Comparison of ENCODE assay signal across 1 cellular context in genomic region chr12:55847603-55848329, GRCh38.
A peak's percentile ranks its signal among the peaks of the same experiment; 100 is the strongest.
TF ChIP-seq lines count a peak whose summit lies in the region.

No MANE protein-coding gene starts in this region.

TF ChIP-seq in K562, 482 proteins besides CTCF, POLR2A, EP300 and RAD21 (continued from another document and continues in another):
- no peak for TF ChIP-seq ARID4B (CRISPR knock-in tag; IDR thresholded peaks at IDR 0.05)
- TF ChIP-seq EP400 (IDR thresholded peaks at IDR 0.05) = peak; percentile 13; the same call in 1 of the 2 replicates
- TF ChIP-seq SLC30A9 (CRISPR knock-in tag; IDR thresholded peaks at IDR 0.05) = no peak
- no peak for TF ChIP-seq CEBPG (CRISPR knock-in tag; IDR thresholded peaks at IDR 0.05)
- no peak for TF ChIP-seq CEBPG (tag; conservative IDR thresholded peaks at IDR 0.05 in 1 of 2, IDR thresholded peaks at IDR 0.05 in 1 of 2)
- TF ChIP-seq ZNF79 (CRISPR knock-in tag; IDR thresholded peaks at IDR 0.05; ENCODE audit: low read depth) = no peak
- TF ChIP-seq ZBTB33 (CRISPR knock-in tag; IDR thresholded peaks at IDR 0.05) = no peak
- no peak for TF ChIP-seq HNRNPL (IDR thresholded peaks at IDR 0.05; ENCODE audit: low read depth, low read length)
- no peak for TF ChIP-seq HDAC3 (IDR thresholded peaks at IDR 0.05; ENCODE audit: borderline replicate concordance, partially characterized antibody)
- TF ChIP-seq, protein P1, sequence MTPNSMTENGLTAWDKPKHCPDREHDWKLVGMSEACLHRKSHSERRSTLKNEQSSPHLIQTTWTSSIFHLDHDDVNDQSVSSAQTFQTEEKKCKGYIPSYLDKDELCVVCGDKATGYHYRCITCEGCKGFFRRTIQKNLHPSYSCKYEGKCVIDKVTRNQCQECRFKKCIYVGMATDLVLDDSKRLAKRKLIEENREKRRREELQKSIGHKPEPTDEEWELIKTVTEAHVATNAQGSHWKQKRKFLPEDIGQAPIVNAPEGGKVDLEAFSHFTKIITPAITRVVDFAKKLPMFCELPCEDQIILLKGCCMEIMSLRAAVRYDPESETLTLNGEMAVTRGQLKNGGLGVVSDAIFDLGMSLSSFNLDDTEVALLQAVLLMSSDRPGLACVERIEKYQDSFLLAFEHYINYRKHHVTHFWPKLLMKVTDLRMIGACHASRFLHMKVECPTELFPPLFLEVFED (CRISPR knock-in tag; conservative IDR thresholded peaks at IDR 0.05) = no peak
- TF ChIP-seq ZNF589 (CRISPR knock-in tag; IDR thresholded peaks at IDR 0.05; ENCODE audit: low read depth) = no peak
- no peak for TF ChIP-seq TRIM25 (IDR thresholded peaks at IDR 0.05; ENCODE audit: borderline replicate concordance)
- TF ChIP-seq, protein P2, sequence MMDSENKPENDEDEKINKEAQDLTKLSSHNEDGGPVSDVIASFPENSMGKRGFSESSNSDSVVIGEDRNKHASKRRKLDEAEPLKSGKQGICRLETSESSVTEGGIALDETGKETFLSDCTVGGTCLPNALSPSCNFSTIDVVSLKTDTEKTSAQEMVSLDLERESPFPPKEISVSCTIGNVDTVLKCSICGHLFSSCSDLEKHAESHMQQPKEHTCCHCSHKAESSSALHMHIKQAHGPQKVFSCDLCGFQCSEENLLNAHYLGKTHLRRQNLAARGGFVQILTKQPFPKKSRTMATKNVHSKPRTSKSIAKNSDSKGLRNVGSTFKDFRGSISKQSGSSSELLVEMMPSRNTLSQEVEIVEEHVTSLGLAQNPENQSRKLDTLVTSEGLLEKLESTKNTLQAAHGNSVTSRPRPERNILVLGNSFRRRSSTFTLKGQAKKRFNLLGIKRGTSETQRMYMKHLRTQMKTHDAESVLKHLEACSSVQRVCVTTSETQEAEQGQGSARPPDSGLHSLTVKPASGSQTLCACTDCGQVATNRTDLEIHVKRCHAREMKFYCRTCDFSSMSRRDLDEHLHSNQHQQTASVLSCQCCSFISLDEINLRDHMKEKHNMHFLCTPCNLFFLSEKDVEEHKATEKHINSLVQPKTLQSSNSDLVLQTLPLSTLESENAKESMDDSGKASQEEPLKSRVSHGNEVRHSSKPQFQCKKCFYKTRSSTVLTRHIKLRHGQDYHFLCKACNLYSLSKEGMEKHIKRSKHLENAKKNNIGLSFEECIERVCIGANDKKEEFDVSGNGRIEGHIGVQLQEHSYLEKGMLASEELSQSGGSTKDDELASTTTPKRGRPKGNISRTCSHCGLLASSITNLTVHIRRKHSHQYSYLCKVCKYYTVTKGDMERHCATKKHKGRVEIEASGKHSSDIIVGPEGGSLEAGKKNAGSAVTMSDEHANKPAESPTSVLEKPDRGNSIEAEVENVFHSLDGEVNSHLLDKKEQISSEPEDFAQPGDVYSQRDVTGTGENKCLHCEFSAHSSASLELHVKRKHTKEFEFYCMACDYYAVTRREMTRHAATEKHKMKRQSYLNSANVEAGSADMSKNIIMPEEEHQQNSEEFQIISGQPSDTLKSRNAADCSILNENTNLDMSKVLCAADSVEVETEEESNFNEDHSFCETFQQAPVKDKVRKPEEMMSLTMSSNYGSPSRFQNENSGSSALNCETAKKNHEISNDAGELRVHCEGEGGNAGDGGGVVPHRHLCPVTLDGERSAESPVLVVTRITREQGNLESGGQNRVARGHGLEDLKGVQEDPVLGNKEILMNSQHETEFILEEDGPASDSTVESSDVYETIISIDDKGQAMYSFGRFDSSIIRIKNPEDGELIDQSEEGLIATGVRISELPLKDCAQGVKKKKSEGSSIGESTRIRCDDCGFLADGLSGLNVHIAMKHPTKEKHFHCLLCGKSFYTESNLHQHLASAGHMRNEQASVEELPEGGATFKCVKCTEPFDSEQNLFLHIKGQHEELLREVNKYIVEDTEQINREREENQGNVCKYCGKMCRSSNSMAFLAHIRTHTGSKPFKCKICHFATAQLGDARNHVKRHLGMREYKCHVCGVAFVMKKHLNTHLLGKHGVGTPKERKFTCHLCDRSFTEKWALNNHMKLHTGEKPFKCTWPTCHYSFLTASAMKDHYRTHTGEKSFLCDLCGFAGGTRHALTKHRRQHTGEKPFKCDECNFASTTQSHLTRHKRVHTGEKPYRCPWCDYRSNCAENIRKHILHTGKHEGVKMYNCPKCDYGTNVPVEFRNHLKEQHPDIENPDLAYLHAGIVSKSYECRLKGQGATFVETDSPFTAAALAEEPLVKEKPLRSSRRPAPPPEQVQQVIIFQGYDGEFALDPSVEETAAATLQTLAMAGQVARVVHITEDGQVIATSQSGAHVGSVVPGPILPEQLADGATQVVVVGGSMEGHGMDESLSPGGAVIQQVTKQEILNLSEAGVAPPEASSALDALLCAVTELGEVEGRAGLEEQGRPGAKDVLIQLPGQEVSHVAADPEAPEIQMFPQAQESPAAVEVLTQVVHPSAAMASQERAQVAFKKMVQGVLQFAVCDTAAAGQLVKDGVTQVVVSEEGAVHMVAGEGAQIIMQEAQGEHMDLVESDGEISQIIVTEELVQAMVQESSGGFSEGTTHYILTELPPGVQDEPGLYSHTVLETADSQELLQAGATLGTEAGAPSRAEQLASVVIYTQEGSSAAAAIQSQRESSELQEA (IDR thresholded peaks at IDR 0.05; ENCODE audit: low read depth) = no peak
- TF ChIP-seq ZNF239 (CRISPR knock-in tag; IDR thresholded peaks at IDR 0.05) = no peak
- no peak for TF ChIP-seq CREBBP (IDR thresholded peaks at IDR 0.05; ENCODE audit: low read depth, low read length)
- no peak for TF ChIP-seq HSF4 (CRISPR knock-in tag; IDR thresholded peaks at IDR 0.05; ENCODE audit: borderline replicate concordance)
- no peak for TF ChIP-seq SMARCE1 (IDR thresholded peaks at IDR 0.05)
- TF ChIP-seq FOXM1 (IDR thresholded peaks at IDR 0.05; ENCODE audit: low read depth) = no peak
- TF ChIP-seq FOXM1 (CRISPR knock-in tag; IDR thresholded peaks at IDR 0.05; ENCODE audit: low read depth) = no peak
- no peak for TF ChIP-seq CCNT2 (IDR thresholded peaks at IDR 0.05; ENCODE audit: borderline replicate concordance, extremely low read depth, insufficient read length, low read depth, low read length)
- no peak for TF ChIP-seq ZNF140 (CRISPR knock-in tag; IDR thresholded peaks at IDR 0.05)
- peak; percentile 32; the same call in 1 of the 2 replicates for TF ChIP-seq EGR1 (conservative IDR thresholded peaks at IDR 0.05)
- no peak for TF ChIP-seq NFE2 (IDR thresholded peaks at IDR 0.05; ENCODE audit: low read depth)
- no peak for TF ChIP-seq ZKSCAN3 (CRISPR knock-in tag; IDR thresholded peaks at IDR 0.05)
- no peak for TF ChIP-seq LCOR (CRISPR knock-in tag; IDR thresholded peaks at IDR 0.05)
- TF ChIP-seq ZNF274 (IDR thresholded peaks at IDR 0.05; ENCODE audit: borderline replicate concordance, low read depth, low read length) = no peak
- TF ChIP-seq ZSCAN29 (IDR thresholded peaks at IDR 0.05) = no peak
- TF ChIP-seq SAFB (IDR thresholded peaks at IDR 0.05; ENCODE audit: borderline replicate concordance, low read depth, low read length) = no peak
- no peak for TF ChIP-seq HNRNPUL1 (IDR thresholded peaks at IDR 0.05; ENCODE audit: low read length)
- TF ChIP-seq, protein P3, sequence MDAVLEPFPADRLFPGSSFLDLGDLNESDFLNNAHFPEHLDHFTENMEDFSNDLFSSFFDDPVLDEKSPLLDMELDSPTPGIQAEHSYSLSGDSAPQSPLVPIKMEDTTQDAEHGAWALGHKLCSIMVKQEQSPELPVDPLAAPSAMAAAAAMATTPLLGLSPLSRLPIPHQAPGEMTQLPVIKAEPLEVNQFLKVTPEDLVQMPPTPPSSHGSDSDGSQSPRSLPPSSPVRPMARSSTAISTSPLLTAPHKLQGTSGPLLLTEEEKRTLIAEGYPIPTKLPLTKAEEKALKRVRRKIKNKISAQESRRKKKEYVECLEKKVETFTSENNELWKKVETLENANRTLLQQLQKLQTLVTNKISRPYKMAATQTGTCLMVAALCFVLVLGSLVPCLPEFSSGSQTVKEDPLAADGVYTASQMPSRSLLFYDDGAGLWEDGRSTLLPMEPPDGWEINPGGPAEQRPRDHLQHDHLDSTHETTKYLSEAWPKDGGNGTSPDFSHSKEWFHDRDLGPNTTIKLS (IDR thresholded peaks at IDR 0.05; ENCODE audit: borderline replicate concordance, low read depth) = no peak
- TF ChIP-seq CHD1 (IDR thresholded peaks at IDR 0.05; ENCODE audit: low read length) = no peak
- TF ChIP-seq, protein P4, sequence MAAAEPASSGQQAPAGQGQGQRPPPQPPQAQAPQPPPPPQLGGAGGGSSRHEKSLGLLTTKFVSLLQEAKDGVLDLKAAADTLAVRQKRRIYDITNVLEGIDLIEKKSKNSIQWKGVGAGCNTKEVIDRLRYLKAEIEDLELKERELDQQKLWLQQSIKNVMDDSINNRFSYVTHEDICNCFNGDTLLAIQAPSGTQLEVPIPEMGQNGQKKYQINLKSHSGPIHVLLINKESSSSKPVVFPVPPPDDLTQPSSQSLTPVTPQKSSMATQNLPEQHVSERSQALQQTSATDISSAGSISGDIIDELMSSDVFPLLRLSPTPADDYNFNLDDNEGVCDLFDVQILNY (CRISPR knock-in tag; IDR thresholded peaks at IDR 0.05) = no peak
- no peak for TF ChIP-seq PURB (CRISPR knock-in tag; IDR thresholded peaks at IDR 0.05; ENCODE audit: low read depth)
- no peak for TF ChIP-seq E2F8 (IDR thresholded peaks at IDR 0.05; ENCODE audit: low read depth, partially characterized antibody)
- TF ChIP-seq PRMT5 (CRISPR knock-in tag; IDR thresholded peaks at IDR 0.05) = no peak
- no peak for TF ChIP-seq RBM34 (IDR thresholded peaks at IDR 0.05; ENCODE audit: borderline replicate concordance, insufficient read depth, low read length)
- TF ChIP-seq ZNF766 (CRISPR knock-in tag; conservative IDR thresholded peaks at IDR 0.05) = 0 out of 2 replicates have a peak, but pooled peaks have one; percentile 26
- TF ChIP-seq SMAD3 (CRISPR knock-in tag; conservative IDR thresholded peaks at IDR 0.05) = no peak
- peak; percentile 55; the same call in 1 of the 2 replicates for TF ChIP-seq RFX1 (IDR thresholded peaks at IDR 0.05)
